In the genomic region with DNA sequence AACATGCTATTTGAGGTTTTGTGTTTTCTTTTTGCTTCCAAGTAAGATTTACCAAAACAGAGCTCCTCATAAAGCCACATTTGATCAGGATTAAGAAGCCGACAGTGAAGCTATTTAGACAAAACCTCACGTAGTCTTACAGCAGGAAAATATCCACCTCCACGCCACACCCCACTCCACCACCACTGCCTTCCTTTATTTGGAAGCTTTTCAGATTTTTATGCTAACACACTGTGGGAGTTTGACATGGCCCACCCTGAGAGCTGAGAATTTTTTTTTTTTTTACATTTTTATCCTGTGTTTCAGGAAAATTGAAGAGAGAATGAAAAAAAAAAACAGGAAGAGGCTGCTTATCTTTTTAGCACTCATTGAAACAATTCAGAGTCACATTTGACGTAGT, we compare ENCODE assay signal across 27 cellular contexts.
"Had no signal": no experiment of that assay in that cellular context is flagged by ENCODE, and none has a peak within 500 bp of the region (broad histone marks: within the 10 kb centered on the region; RNA-seq: fewer than 3 reads in every experiment).

No MANE protein-coding gene starts in this region.

- H3K36me3 ChIP-seq: neural progenitor cell, ovary, right lobe of liver, spleen, suprapubic skin, tibial artery, transverse colon, vagina had no signal

- H3K4me1 ChIP-seq: neural progenitor cell, parathyroid adenoma, psoas muscle, right lobe of liver, spleen, suprapubic skin, testis, tibial artery, transverse colon, vagina had no signal

- H3K9me3 ChIP-seq: ovary, right lobe of liver, testis, vagina had no signal

- H3K27ac ChIP-seq: neural progenitor cell, ovary, parathyroid adenoma, psoas muscle, right lobe of liver, skin epidermis, spleen, suprapubic skin, testis, tibial artery, transverse colon, vagina had no signal

- H3K4me3 ChIP-seq: neural progenitor cell, ovary, psoas muscle, right lobe of liver, skin epidermis, smooth muscle cell, spleen, suprapubic skin, testis, tibial artery, transverse colon, vagina had no signal

- H3K27me3 ChIP-seq: neural progenitor cell, ovary, right lobe of liver, spleen, testis, tibial artery, transverse colon, vagina had no signal

- DNase-seq: naive thymus-derived CD4-positive, alpha-beta T cell; natural killer cell; occipital lobe; ovary; posterior cingulate gyrus; psoas muscle; right cardiac atrium; right lobe of liver; spleen; stimulated activated CD4-positive, alpha-beta T cell treated with anti-CD3 and anti-CD28 coated beads, Interleukin-12 subunit alpha, Interleukin-12 subunit beta, amount 100 ng/mL, for 4 hours; stimulated activated CD4-positive, alpha-beta T cell treated with anti-CD3 and anti-CD28 coated beads, Interleukin-1b, Interleukin-23, amount 100 ng/mL, for 48 hours; stimulated activated CD4-positive, alpha-beta T cell treated with anti-CD3 and anti-CD28 coated beads, Interleukin-4, amount 100 ng/mL, for 1 hour; stimulated activated CD4-positive, alpha-beta T cell treated with anti-CD3 and anti-CD28 coated beads, Interleukin-4, amount 100 ng/mL, for 4 hours; stimulated activated CD8-positive, alpha-beta memory T cell treated with anti-CD3 and anti-CD28 coated beads, Interleukin-4, amount 100 ng/mL, for 48 hours; stimulated activated naive CD4-positive, alpha-beta T cell; stimulated activated naive CD8-positive, alpha-beta T cell treated with anti-CD3 and anti-CD28 coated beads, Interleukin-15, amount 100 ng/mL, for 72 hours; stimulated activated naive CD8-positive, alpha-beta T cell treated with anti-CD3 and anti-CD28 coated beads, Interleukin-15, Interleukin-2, amounts not matched to agents 100 U/mL and 50 U/mL, for 24 hours; substantia nigra; testis; tibial artery; transverse colon had no signal
